Comparison of ENCODE assay signal across 8 cellular contexts in genomic region chr6:15464211-15464725, GRCh38.
DNase-seq lines count a peak whose midpoint lies in the region; ATAC-seq and TF ChIP-seq lines count a peak whose summit lies in the region.

No MANE protein-coding gene starts in this region.

- H3K4me3 ChIP-seq in LNCaP clone FGC (ENCODE audit: low read depth, low read length), result no peak overlapping the region
- no peak overlapping the region for H3K4me3 ChIP-seq in smooth muscle cell

- ATAC-seq in HG03378 (IDR thresholded peaks at IDR 0.05; ENCODE audit: unreplicated experiment), result no peak

- no peaks in the 10 kb centered on the region for H3K27me3 Mint-ChIP-seq in activated CD4-positive, alpha-beta memory T cell treated with anti-CD3 and anti-CD28 coated beads for 36 hours
- H3K27me3 Mint-ChIP-seq in endothelial cell (ENCODE audit: unreplicated experiment), result peaks cover 5% of the 10 kb centered on the region

- H3K27me3 ChIP-seq in smooth muscle cell (ENCODE audit: low read depth), result no peaks in the 10 kb centered on the region

- H3K9me3 Mint-ChIP-seq in activated CD4-positive, alpha-beta memory T cell treated with anti-CD3 and anti-CD28 coated beads for 36 hours, result no peaks in the 10 kb centered on the region
- H3K9me3 Mint-ChIP-seq in endothelial cell (ENCODE audit: unreplicated experiment), result no peaks in the 10 kb centered on the region

- peaks cover 87% of the 10 kb centered on the region for H4K20me1 ChIP-seq in smooth muscle cell (ENCODE audit: low read depth)

- no peak overlapping the region for H2AFZ ChIP-seq in smooth muscle cell (ENCODE audit: low read depth)

- H3K4me2 ChIP-seq in smooth muscle cell, result no peak overlapping the region

- H3K4me1 ChIP-seq in smooth muscle cell (ENCODE audit: low read depth), result peaks cover 8% of the 10 kb centered on the region

- no peak overlapping the region for H3K4me3 Mint-ChIP-seq in activated CD4-positive, alpha-beta memory T cell treated with anti-CD3 and anti-CD28 coated beads for 36 hours
- no peak overlapping the region for H3K4me3 Mint-ChIP-seq in endothelial cell (ENCODE audit: unreplicated experiment)

- intact Hi-C loops in activated CD4-positive, alpha-beta memory T cell treated with anti-CD3 and anti-CD28 coated beads for 36 hours (cut with micrococcal nuclease), result no loop called here

- CTCF ChIA-PET in activated CD4-positive, alpha-beta memory T cell treated with anti-CD3 and anti-CD28 coated beads for 36 hours (lab: Charles Lee), result interaction anchor here (0.5 to 1.3 kb wide), 7 partner anchors 11 to 119 kb away, joined by 3 to 4 read pairs (median 3); no protein-coding TSS in a partner anchor

- no peaks in the 10 kb centered on the region for H3K36me3 ChIP-seq in smooth muscle cell (ENCODE audit: low read depth)

- peak; percentile 34 for DNase-seq in EL
- DNase-seq in LNCaP clone FGC (ENCODE audit: low read depth), result no peak
- DNase-seq in activated CD4-positive, alpha-beta memory T cell treated with anti-CD3 and anti-CD28 coated beads for 36 hours, result peak; percentile 67
- peak; percentile 40 for DNase-seq in endothelial cell (ENCODE audit: low spot score)
- no peak for DNase-seq in smooth muscle cell (lab: John Stamatoyannopoulos, UW; ENCODE audit: unreplicated experiment)
- no peak for DNase-seq in mucosa of gallbladder (ENCODE audit: low spot score)
- DNase-seq in NCI-H1092 (lab: John Stamatoyannopoulos, UW), result no peak

- TF ChIP-seq CTCF in LNCaP clone FGC (IDR thresholded peaks at IDR 0.05; ENCODE audit: control insufficient read depth, extremely low read depth, insufficient read depth), result peak; percentile 61
- peak; percentile 77 for TF ChIP-seq CTCF in endothelial cell (IDR thresholded peaks at IDR 0.05; ENCODE audit: unreplicated experiment)
- peak; percentile 59 for TF ChIP-seq CTCF in smooth muscle cell (IDR thresholded peaks at IDR 0.05; ENCODE audit: borderline replicate concordance, insufficient read depth, poor library complexity, severe bottlenecking)

- H3K4me1 Mint-ChIP-seq in activated CD4-positive, alpha-beta memory T cell treated with anti-CD3 and anti-CD28 coated beads for 36 hours (ENCODE audit: low read depth), result peaks cover 40% of the 10 kb centered on the region
- H3K4me1 Mint-ChIP-seq in endothelial cell (ENCODE audit: unreplicated experiment), result peaks cover 23% of the 10 kb centered on the region

- no peaks in the 10 kb centered on the region for H3F3A ChIP-seq in smooth muscle cell (ENCODE audit: low read depth)

- H3K9me3 ChIP-seq in smooth muscle cell (replicated peaks; ENCODE audit: low read depth), result no peaks in the 10 kb centered on the region

- WGBS in smooth muscle cell (ENCODE audit: low lambda C conversion rate), result 41% methylated on average over 5 of the region's 5 CpGs

- H3K27ac ChIP-seq in smooth muscle cell (ENCODE audit: low read depth), result no peak overlapping the region

- peaks cover 12% of the 10 kb centered on the region for H3K79me2 ChIP-seq in smooth muscle cell (ENCODE audit: low read depth)

- H3K36me3 Mint-ChIP-seq in activated CD4-positive, alpha-beta memory T cell treated with anti-CD3 and anti-CD28 coated beads for 36 hours, result peaks cover 29% of the 10 kb centered on the region
- peaks cover 9% of the 10 kb centered on the region for H3K36me3 Mint-ChIP-seq in endothelial cell (ENCODE audit: low read depth, unreplicated experiment)

- no peak overlapping the region for H3K9ac ChIP-seq in smooth muscle cell (ENCODE audit: low read depth)

- POLR2A ChIA-PET in activated CD4-positive, alpha-beta memory T cell treated with anti-CD3 and anti-CD28 coated beads for 36 hours (lab: Charles Lee), result no interaction called here

- no peak overlapping the region for H3K27ac Mint-ChIP-seq in activated CD4-positive, alpha-beta memory T cell treated with anti-CD3 and anti-CD28 coated beads for 36 hours
- no peak overlapping the region for H3K27ac Mint-ChIP-seq in endothelial cell (ENCODE audit: unreplicated experiment)

Comparison
In these comparisons a context has a peak if more than half of its experiments do, and no peak if none do; other contexts are left out.
1. DNase-seq: peak in EL (single experiment), activated CD4-positive, alpha-beta memory T cell treated with anti-CD3 and anti-CD28 coated beads for 36 hours (single experiment) and endothelial cell (single experiment); none in LNCaP clone FGC (single experiment), smooth muscle cell (single experiment), mucosa of gallbladder (single experiment) and NCI-H1092 (single experiment).
2. Peak in every context shown above with its lines, with median percentiles within 50 percentile points of each other: CTCF ChIP-seq.